8 cellular contexts compared by ENCODE assay signal in genomic region chr9:97985058-97985861, GRCh38. TPM values are rescaled to one million over a fixed set of nuclear protein-coding genes. Genes with fewer than 3 reads are reported as not detected.
DNase-seq lines count a peak whose midpoint lies in the region; ATAC-seq and TF ChIP-seq lines count a peak whose summit lies in the region.

No MANE protein-coding gene starts in this region.

- no peaks in the 10 kb centered on the region for H3K36me3 ChIP-seq in effector memory CD4-positive, alpha-beta T cell (ENCODE audit: control insufficient read depth, insufficient read depth, low read length)
- H3K36me3 ChIP-seq in transverse colon: no peaks in the 10 kb centered on the region

- peak overlapping the region; percentile 76 to 88 for H3K27ac Mint-ChIP-seq in natural killer cell

- DNase-seq in NCI-H2196 (lab: John Stamatoyannopoulos, UW; ENCODE audit: unreplicated experiment) (peak; percentile 49), NCI-H2196 treated with DMSO at 0.1 percent for 48 hours (lab: John Stamatoyannopoulos, UW; ENCODE audit: unreplicated experiment) (no peak), natural killer cell (no peak), transverse colon (peak; percentile 44)
- peak; percentile 41 to 49 (median 45) for DNase-seq in effector memory CD4-positive, alpha-beta T cell

- no peaks in the 10 kb centered on the region for H3K27me3 ChIP-seq in effector memory CD4-positive, alpha-beta T cell (replicated peaks; ENCODE audit: control insufficient read depth, insufficient read depth, low read length, poor library complexity, severe bottlenecking)
- no peaks in the 10 kb centered on the region for H3K27me3 ChIP-seq in transverse colon

- H3K27me3 Mint-ChIP-seq in natural killer cell (ENCODE audit: low read depth in 2 of 2): no peaks in the 10 kb centered on the region

- WGBS in transverse colon (ENCODE audit: low coverage in 1 of 2), 2 donors: 6 to 32% methylated on average over 2 to 31 of the region's 59 CpGs

- no peaks in the 10 kb centered on the region for H3K9me3 ChIP-seq in effector memory CD4-positive, alpha-beta T cell (ENCODE audit: control insufficient read depth, low read length)
- H3K9me3 ChIP-seq in transverse colon: no peaks in the 10 kb centered on the region

- peak overlapping the region; percentile 97 for H3K27ac ChIP-seq in VCaP
- H3K27ac ChIP-seq in effector memory CD4-positive, alpha-beta T cell (ENCODE audit: insufficient read depth, low read length, poor library complexity, severe bottlenecking): peak overlapping the region; percentile 91
- H3K27ac ChIP-seq in transverse colon: peak overlapping the region; percentile 97 to 100 (median 99)

- H3K9me3 Mint-ChIP-seq in natural killer cell: no peaks in the 10 kb centered on the region

- peaks cover 36% of the 10 kb centered on the region for H3K4me1 ChIP-seq in effector memory CD4-positive, alpha-beta T cell (ENCODE audit: control insufficient read depth, insufficient read depth, low read length, poor library complexity, severe bottlenecking)
- H3K4me1 ChIP-seq in transverse colon: peaks cover 39 to 75% (median 57%) of the 10 kb centered on the region in 4 donors

- ATAC-seq in HG03520 (IDR thresholded peaks at IDR 0.05; ENCODE audit: unreplicated experiment) (peak; percentile 14), natural killer cell (peak in 2 of 3 donors; percentile 1 to 9), HG03025 (IDR thresholded peaks at IDR 0.05; ENCODE audit: low FRiP score, unreplicated experiment) (no peak)

- no peaks in the 10 kb centered on the region for H3K36me3 Mint-ChIP-seq in natural killer cell

- in situ Hi-C loops in transverse colon (cut with MboI; ENCODE audit: low pct_ligation_motif_present in 1 of 4, low pct_unique_long_range_greater_than_20kb in 1 of 4, low sequenced_read_pairs in 3 of 4): loop anchor here in 1 of 4 donors (25.0 kb wide), 1 partner anchor 102 kb away; no protein-coding TSS in a partner anchor

- H3K4me1 Mint-ChIP-seq in natural killer cell: peaks cover 26 to 48% of the 10 kb centered on the region in 2 donors

- no peak for TF ChIP-seq EP300 in transverse colon (IDR thresholded peaks at IDR 0.05; ENCODE audit: low read depth)

- no peak for TF ChIP-seq CTCF in VCaP (conservative IDR thresholded peaks at IDR 0.05)
- no peak for TF ChIP-seq CTCF in natural killer cell (IDR thresholded peaks at IDR 0.05)
- peak in 1 of 5 experiments; percentile 18 for TF ChIP-seq CTCF in transverse colon (IDR thresholded peaks at IDR 0.05)

- H3K4me3 Mint-ChIP-seq in natural killer cell: peak overlapping the region; percentile 84

- H3K4me3 ChIP-seq in effector memory CD4-positive, alpha-beta T cell (ENCODE audit: insufficient read depth, low read depth, low read length, poor library complexity, severe bottlenecking): peak overlapping the region; percentile 24
- peak overlapping the region; percentile 88 to 98 (median 96) for H3K4me3 ChIP-seq in transverse colon

- intact Hi-C loops in natural killer cell (cut with micrococcal nuclease) (no loop called here), transverse colon (cut with DNase I; ENCODE audit: low total_unique reads) (loop anchor here (10.0 kb wide), 1 partner anchor 50 kb away; no protein-coding TSS in a partner anchor)

- no peak for TF ChIP-seq POLR2A in transverse colon (IDR thresholded peaks at IDR 0.05)

RNA-seq across cellular contexts. Expression of gene ANP32B, which starts 2.1 kb away (rescaled TPM):
- 100 to 1,000 TPM in 2 of 3 donors, 10 to 100 TPM in 1; 89.9 to 107 (median 100) TPM for total RNA-seq in natural killer cell
- 10 to 100 TPM; 37.4 to 65.6 (median 43.0) TPM for total RNA-seq in transverse colon

RNA-seq across cellular contexts. Expression of gene HEMGN, which starts 47.3 kb away (rescaled TPM):
- total RNA-seq in natural killer cell (under 1 TPM; 0.47 to 0.75 (median 0.75) TPM), transverse colon (not detected)

Comparison
In these comparisons a context has a peak if more than half of its experiments do, and no peak if none do; other contexts are left out.
1. DNase-seq: peak in NCI-H2196 (single experiment), effector memory CD4-positive, alpha-beta T cell (3 of 3) and transverse colon (single experiment); none in NCI-H2196 treated with DMSO at 0.1 percent for 48 hours (single experiment) and natural killer cell (single experiment).
2. Peak in every context shown above with its lines, with median percentiles within 50 percentile points of each other: H3K27ac ChIP-seq.